Comparison of ENCODE assay signal across 18 cellular contexts in the genomic region with DNA sequence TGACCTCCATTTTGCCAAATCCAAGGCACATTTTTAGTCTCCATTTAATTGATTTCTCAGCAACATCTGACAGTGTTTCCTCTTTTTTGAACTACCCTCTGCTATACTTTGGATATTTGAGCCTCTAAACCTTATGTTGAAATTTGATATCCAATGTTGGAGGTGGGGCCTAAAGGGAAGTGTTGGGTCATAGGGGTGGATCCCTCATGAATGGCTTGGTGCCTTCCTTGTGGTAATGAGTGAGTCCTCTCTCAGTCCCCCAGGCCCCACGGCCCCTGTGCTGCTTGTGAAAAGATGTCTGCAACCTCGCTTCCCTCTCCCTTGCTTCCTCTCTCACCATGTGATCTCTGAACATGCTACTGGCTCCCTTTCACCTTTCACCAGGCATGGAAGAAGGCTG.
DNase-seq lines count a peak whose midpoint lies in the region; TF ChIP-seq lines count a peak whose summit lies in the region.
"Had no signal": no experiment of that assay in that cellular context is flagged by ENCODE, and none has a peak within 500 bp of the region (broad histone marks: within the 10 kb centered on the region; RNA-seq: fewer than 3 reads in every experiment).

No MANE protein-coding gene starts in this region.

- H2BK5ac ChIP-seq in neuronal stem cell (ENCODE audit: low read length), result no peak overlapping the region

- peaks cover 10% of the 10 kb centered on the region for H3K4me1 Mint-ChIP-seq in osteocyte (ENCODE audit: unreplicated experiment)
- H3K4me1 Mint-ChIP-seq: CD4-positive, CD25-positive, alpha-beta regulatory T cell had no signal

- no peaks in the 10 kb centered on the region for H3K4me1 ChIP-seq in neuronal stem cell (ENCODE audit: control insufficient read depth in 2 of 2, insufficient read depth in 1 of 2, low read depth in 1 of 2, low read length in 2 of 2)

- H2BK12ac ChIP-seq in neuronal stem cell (ENCODE audit: low read length), result no peak overlapping the region

- H3K27ac Mint-ChIP-seq in osteocyte (ENCODE audit: unreplicated experiment), result no peak overlapping the region
- H3K27ac Mint-ChIP-seq: CD4-positive, CD25-positive, alpha-beta regulatory T cell had no signal

- H2AFZ ChIP-seq in neuronal stem cell (ENCODE audit: low read length), result peak overlapping the region; percentile 77

- H3K4ac ChIP-seq in neuronal stem cell (ENCODE audit: low read length), result no peak overlapping the region

- no peak overlapping the region for H2BK120ac ChIP-seq in neuronal stem cell (ENCODE audit: low read depth, low read length)

- no peak overlapping the region for H3K9ac ChIP-seq in neuronal stem cell (ENCODE audit: low read depth, low read length, poor library complexity)

- no peak overlapping the region for H3K4me3 ChIP-seq in neuronal stem cell (ENCODE audit: low read length in 2 of 2)
- H3K4me3 ChIP-seq: GM12878, MG63 had no signal

- peak; percentile 22 for DNase-seq in SKM-1 treated with dmso at 0.1 percent for 144 hours (lab: John Stamatoyannopoulos, UW; ENCODE audit: unreplicated experiment)
- no peak for DNase-seq in SKM-1 (lab: John Stamatoyannopoulos, UW; ENCODE audit: unreplicated experiment)
- peak; percentile 20 for DNase-seq in M059J (ENCODE audit: low read depth)
- peak; percentile 77 for DNase-seq in OCI-M1 (lab: John Stamatoyannopoulos, UW)
- no peak for DNase-seq in neuronal stem cell (ENCODE audit: low spot score)
- no peak for DNase-seq in mucosa of gallbladder (ENCODE audit: low spot score)
- DNase-seq in osteocyte (ENCODE audit: extremely low spot score, unreplicated experiment), result no peak
- no peak for DNase-seq in stimulated activated CD4-positive, alpha-beta T cell treated with anti-CD3 and anti-CD28 coated beads, Interleukin-1b, Interleukin-23, amount 100 ng/mL, for 48 hours
- DNase-seq: Calu3; CD4-positive, CD25-positive, alpha-beta regulatory T cell; DMS79; MG63; NCI-H1436; NCI-H2081; NCI-H446; SHP77; SW 1271 had no signal

- H3K14ac ChIP-seq in neuronal stem cell (ENCODE audit: low read length), result no peak overlapping the region

- no peak overlapping the region for H2BK15ac ChIP-seq in neuronal stem cell (ENCODE audit: low read length)

- peaks cover 5% of the 10 kb centered on the region for H3K9me3 Mint-ChIP-seq in osteocyte (ENCODE audit: unreplicated experiment)

- no peaks in the 10 kb centered on the region for H3K27me3 Mint-ChIP-seq in osteocyte (ENCODE audit: unreplicated experiment)
- H3K27me3 Mint-ChIP-seq: CD4-positive, CD25-positive, alpha-beta regulatory T cell had no signal

- H3K4me3 Mint-ChIP-seq in osteocyte (ENCODE audit: unreplicated experiment), result no peak overlapping the region
- H3K4me3 Mint-ChIP-seq: CD4-positive, CD25-positive, alpha-beta regulatory T cell had no signal

- no peaks in the 10 kb centered on the region for H3K27me3 ChIP-seq in neuronal stem cell (ENCODE audit: control insufficient read depth in 3 of 3, insufficient read depth in 3 of 3, low read depth in 1 of 3, low read length in 3 of 3)
- H3K27me3 ChIP-seq: MG63 had no signal

- H3K27ac ChIP-seq in neuronal stem cell (replicated peaks; ENCODE audit: low read length), result no peak overlapping the region

- WGBS in neuronal stem cell (ENCODE audit: extremely low coverage in 2 of 2, insufficient read length in 2 of 2, insufficient replicate concordance in 1 of 2), 2 donors, result no CpG with 5 or more reads among the region's 2 CpGs

- no peak overlapping the region for H4K91ac ChIP-seq in neuronal stem cell (ENCODE audit: low read depth, low read length, poor library complexity)

- no peaks in the 10 kb centered on the region for H3K36me3 Mint-ChIP-seq in osteocyte (ENCODE audit: unreplicated experiment)
- H3K36me3 Mint-ChIP-seq: CD4-positive, CD25-positive, alpha-beta regulatory T cell had no signal

- no peak for TF ChIP-seq CTCF in osteocyte (IDR thresholded peaks at IDR 0.05)

- H3K23ac ChIP-seq in neuronal stem cell (ENCODE audit: low read depth, low read length, poor library complexity), result no peak overlapping the region

- H4K8ac ChIP-seq in neuronal stem cell (ENCODE audit: low read depth, low read length), result no peak overlapping the region

- no peak overlapping the region for H2AK5ac ChIP-seq in neuronal stem cell (ENCODE audit: low read depth, low read length)

- H3K36me3 ChIP-seq in neuronal stem cell (replicated peaks in 1 of 2; ENCODE audit: control insufficient read depth in 2 of 2, insufficient read depth in 2 of 2, low read length in 2 of 2), result no peaks in the 10 kb centered on the region
- H3K36me3 ChIP-seq: MG63 had no signal

- no peak overlapping the region for H3K18ac ChIP-seq in neuronal stem cell (ENCODE audit: low read length)

- H3K79me1 ChIP-seq in neuronal stem cell (ENCODE audit: low read depth, low read length), result no peaks in the 10 kb centered on the region

- H3K4me2 ChIP-seq in neuronal stem cell (ENCODE audit: insufficient read depth, low read length, poor library complexity, severe bottlenecking), result no peak overlapping the region

- H3K9me3 ChIP-seq in neuronal stem cell (replicated peaks in 1 of 2; ENCODE audit: control insufficient read depth in 2 of 2, insufficient read depth in 1 of 2, low read depth in 1 of 2, low read length in 2 of 2), result no peaks in the 10 kb centered on the region
- H3K9me3 ChIP-seq: MG63 had no signal

Comparison
In these comparisons a context has a peak if more than half of its experiments do, and no peak if none do; other contexts are left out.
1. DNase-seq: peak in SKM-1 treated with dmso at 0.1 percent for 144 hours (single experiment), M059J (single experiment) and OCI-M1 (single experiment); none in SKM-1 (single experiment), neuronal stem cell (single experiment), mucosa of gallbladder (single experiment), osteocyte (single experiment) and stimulated activated CD4-positive, alpha-beta T cell treated with anti-CD3 and anti-CD28 coated beads, Interleukin-1b, Interleukin-23, amount 100 ng/mL, for 48 hours (single experiment).